Comparison of ENCODE assay signal across 4 cellular contexts in genomic region chr10:4974400-4974799, GRCh38. TPM values are rescaled to one million over a fixed set of nuclear protein-coding genes. Genes with fewer than 3 reads are reported as not detected.
"Had no signal": no experiment of that assay in that cellular context is flagged by ENCODE, and none has a peak within 500 bp of the region (broad histone marks: within the 10 kb centered on the region; RNA-seq: fewer than 3 reads in every experiment).

No MANE protein-coding gene starts in this region.

RNA-seq across cellular contexts. Expression of gene AKR1C2, which starts 29.3 kb away (rescaled TPM):
- total RNA-seq: naive thymus-derived CD8-positive, alpha-beta T cell; natural killer cell; natural killer cell treated with Interleukin-12 subunit alpha and Interleukin-12 subunit beta and Interleukin-15 and Interleukin-18, amount 100 ng/mL, for 72 hours; osteocyte had no signal
- polyA plus RNA-seq: naive thymus-derived CD8-positive, alpha-beta T cell had no signal
